ENCODE assay signal across 1 cellular context in the genomic region with DNA sequence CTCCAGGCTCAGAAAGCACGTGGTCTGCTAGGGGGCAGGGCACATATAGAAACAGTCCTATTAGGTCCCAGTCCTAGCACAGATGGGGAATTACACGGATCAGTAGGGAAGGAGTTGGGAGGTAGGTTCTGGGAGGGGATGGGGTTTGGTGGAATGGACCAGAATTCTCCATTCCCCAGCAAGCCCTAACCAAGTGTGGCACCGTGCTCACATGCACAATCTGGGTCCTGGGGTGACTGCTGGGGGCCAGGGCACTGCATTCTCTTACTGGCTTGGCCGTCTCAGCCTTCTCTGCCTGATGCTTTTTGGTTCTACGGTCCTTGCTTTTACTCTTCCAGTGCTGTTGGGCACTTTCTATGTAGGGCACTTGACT.
TF ChIP-seq lines count a peak whose summit lies in the region.

No MANE protein-coding gene starts in this region.

TF ChIP-seq in GM23338, 12 proteins besides CTCF, POLR2A, EP300 and RAD21 (continued from another document):
- TF ChIP-seq, protein P1, sequence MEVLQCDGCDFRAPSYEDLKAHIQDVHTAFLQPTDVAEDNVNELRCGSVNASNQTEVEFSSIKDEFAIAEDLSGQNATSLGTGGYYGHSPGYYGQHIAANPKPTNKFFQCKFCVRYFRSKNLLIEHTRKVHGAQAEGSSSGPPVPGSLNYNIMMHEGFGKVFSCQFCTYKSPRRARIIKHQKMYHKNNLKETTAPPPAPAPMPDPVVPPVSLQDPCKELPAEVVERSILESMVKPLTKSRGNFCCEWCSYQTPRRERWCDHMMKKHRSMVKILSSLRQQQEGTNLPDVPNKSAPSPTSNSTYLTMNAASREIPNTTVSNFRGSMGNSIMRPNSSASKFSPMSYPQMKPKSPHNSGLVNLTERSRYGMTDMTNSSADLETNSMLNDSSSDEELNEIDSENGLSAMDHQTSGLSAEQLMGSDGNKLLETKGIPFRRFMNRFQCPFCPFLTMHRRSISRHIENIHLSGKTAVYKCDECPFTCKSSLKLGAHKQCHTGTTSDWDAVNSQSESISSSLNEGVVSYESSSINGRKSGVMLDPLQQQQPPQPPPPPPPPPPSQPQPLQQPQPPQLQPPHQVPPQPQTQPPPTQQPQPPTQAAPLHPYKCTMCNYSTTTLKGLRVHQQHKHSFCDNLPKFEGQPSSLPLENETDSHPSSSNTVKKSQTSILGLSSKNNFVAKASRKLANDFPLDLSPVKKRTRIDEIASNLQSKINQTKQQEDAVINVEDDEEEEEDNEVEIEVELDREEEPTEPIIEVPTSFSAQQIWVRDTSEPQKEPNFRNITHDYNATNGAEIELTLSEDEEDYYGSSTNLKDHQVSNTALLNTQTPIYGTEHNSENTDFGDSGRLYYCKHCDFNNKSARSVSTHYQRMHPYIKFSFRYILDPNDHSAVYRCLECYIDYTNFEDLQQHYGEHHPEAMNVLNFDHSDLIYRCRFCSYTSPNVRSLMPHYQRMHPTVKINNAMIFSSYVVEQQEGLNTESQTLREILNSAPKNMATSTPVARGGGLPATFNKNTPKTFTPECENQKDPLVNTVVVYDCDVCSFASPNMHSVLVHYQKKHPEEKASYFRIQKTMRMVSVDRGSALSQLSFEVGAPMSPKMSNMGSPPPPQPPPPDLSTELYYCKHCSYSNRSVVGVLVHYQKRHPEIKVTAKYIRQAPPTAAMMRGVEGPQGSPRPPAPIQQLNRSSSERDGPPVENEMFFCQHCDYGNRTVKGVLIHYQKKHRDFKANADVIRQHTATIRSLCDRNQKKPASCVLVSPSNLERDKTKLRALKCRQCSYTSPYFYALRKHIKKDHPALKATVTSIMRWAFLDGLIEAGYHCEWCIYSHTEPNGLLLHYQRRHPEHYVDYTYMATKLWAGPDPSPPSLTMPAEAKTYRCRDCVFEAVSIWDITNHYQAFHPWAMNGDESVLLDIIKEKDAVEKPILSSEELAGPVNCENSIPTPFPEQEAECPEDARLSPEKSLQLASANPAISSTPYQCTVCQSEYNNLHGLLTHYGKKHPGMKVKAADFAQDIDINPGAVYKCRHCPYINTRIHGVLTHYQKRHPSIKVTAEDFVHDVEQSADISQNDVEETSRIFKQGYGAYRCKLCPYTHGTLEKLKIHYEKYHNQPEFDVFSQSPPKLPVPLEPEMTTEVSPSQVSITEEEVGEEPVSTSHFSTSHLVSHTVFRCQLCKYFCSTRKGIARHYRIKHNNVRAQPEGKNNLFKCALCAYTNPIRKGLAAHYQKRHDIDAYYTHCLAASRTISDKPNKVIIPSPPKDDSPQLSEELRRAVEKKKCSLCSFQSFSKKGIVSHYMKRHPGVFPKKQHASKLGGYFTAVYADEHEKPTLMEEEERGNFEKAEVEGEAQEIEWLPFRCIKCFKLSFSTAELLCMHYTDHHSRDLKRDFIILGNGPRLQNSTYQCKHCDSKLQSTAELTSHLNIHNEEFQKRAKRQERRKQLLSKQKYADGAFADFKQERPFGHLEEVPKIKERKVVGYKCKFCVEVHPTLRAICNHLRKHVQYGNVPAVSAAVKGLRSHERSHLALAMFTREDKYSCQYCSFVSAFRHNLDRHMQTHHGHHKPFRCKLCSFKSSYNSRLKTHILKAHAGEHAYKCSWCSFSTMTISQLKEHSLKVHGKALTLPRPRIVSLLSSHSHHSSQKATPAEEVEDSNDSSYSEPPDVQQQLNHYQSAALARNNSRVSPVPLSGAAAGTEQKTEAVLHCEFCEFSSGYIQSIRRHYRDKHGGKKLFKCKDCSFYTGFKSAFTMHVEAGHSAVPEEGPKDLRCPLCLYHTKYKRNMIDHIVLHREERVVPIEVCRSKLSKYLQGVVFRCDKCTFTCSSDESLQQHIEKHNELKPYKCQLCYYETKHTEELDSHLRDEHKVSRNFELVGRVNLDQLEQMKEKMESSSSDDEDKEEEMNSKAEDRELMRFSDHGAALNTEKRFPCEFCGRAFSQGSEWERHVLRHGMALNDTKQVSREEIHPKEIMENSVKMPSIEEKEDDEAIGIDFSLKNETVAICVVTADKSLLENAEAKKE (CRISPR knock-in tag; IDR thresholded peaks at IDR 0.05), result no peak
- TF ChIP-seq STAT1 (IDR thresholded peaks at IDR 0.05; ENCODE audit: unreplicated experiment) (no peak), ZNF114 (CRISPR knock-in tag; IDR thresholded peaks at IDR 0.05) (no peak), POLR2AphosphoS5 (IDR thresholded peaks at IDR 0.05; ENCODE audit: low read depth) (no peak), NANOG (IDR thresholded peaks at IDR 0.05; ENCODE audit: borderline replicate concordance) (no peak), ZNF331 (CRISPR knock-in tag; IDR thresholded peaks at IDR 0.05; ENCODE audit: low read depth) (no peak), EZH2phosphoT487 (IDR thresholded peaks at IDR 0.05; ENCODE audit: unreplicated experiment) (no peak), CREB1 (CRISPR knock-in tag; IDR thresholded peaks at IDR 0.05; ENCODE audit: low read depth) (no peak), EZH2 (IDR thresholded peaks at IDR 0.05; ENCODE audit: low read depth, unreplicated experiment) (no peak), JUNB (IDR thresholded peaks at IDR 0.05; ENCODE audit: unreplicated experiment) (no peak)
- TF ChIP-seq, protein P2, sequence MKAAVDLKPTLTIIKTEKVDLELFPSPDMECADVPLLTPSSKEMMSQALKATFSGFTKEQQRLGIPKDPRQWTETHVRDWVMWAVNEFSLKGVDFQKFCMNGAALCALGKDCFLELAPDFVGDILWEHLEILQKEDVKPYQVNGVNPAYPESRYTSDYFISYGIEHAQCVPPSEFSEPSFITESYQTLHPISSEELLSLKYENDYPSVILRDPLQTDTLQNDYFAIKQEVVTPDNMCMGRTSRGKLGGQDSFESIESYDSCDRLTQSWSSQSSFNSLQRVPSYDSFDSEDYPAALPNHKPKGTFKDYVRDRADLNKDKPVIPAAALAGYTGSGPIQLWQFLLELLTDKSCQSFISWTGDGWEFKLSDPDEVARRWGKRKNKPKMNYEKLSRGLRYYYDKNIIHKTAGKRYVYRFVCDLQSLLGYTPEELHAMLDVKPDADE (IDR thresholded peaks at IDR 0.05), result no peak
